In the genomic region with DNA sequence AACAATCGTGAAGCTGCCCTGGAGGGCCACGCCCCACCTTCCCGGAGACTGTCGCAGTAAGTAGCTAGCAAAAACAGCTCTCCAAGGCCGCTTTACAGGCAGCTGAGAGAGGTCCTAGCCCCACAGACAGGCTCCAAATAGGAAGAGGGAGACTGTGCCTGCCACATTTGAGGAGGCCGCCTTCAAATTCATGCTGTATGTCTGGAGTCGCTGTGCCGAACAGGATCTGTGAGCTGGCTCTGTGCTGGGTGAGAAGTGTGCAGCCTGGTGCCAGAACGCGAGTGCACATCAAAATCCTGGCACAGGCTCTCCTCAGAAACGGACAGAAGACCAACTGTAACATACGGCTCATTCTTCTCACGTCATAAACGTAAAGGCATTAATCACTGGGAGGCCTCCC, we compare ENCODE assay signal across 1 cellular context.
TF ChIP-seq lines count a peak whose summit lies in the region.

No MANE protein-coding gene starts in this region.

TF ChIP-seq in GM23338, 12 proteins besides CTCF, POLR2A, EP300 and RAD21:
- TF ChIP-seq ZNF462 (CRISPR knock-in tag; IDR thresholded peaks at IDR 0.05) (no peak), ZNF331 (CRISPR knock-in tag; IDR thresholded peaks at IDR 0.05; ENCODE audit: low read depth) (no peak), ETS1 (IDR thresholded peaks at IDR 0.05) (no peak), CREB1 (CRISPR knock-in tag; IDR thresholded peaks at IDR 0.05; ENCODE audit: low read depth) (no peak), JUNB (IDR thresholded peaks at IDR 0.05; ENCODE audit: unreplicated experiment) (no peak), POLR2AphosphoS5 (IDR thresholded peaks at IDR 0.05; ENCODE audit: low read depth) (no peak), ZNF114 (CRISPR knock-in tag; IDR thresholded peaks at IDR 0.05) (no peak), STAT1 (IDR thresholded peaks at IDR 0.05; ENCODE audit: unreplicated experiment) (no peak)
